Comparison of ENCODE assay signal across 8 cellular contexts in genomic region chr18:53567935-53568574, GRCh38.
DNase-seq lines count a peak whose midpoint lies in the region; ATAC-seq, FAIRE-seq and TF ChIP-seq lines count a peak whose summit lies in the region.

No MANE protein-coding gene starts in this region.

- CTCF ChIA-PET in Panc1 (lab: Charles Lee): no interaction called here

- POLR2A ChIA-PET in Panc1 (lab: Charles Lee): no interaction called here

- FAIRE-seq in pancreas (lab: Jason Lieb, UNC): no peak

- in situ Hi-C loops in Panc1 (cut with HindIII; ENCODE audit: low pct_unique_long_range_greater_than_20kb, low sequenced_read_pairs): no loop called here

- ATAC-seq in HG03442 (IDR thresholded peaks at IDR 0.05; ENCODE audit: unreplicated experiment): peak; percentile 58
- no peak for ATAC-seq in Panc1
- peak in 3 of 4 donors; percentile 29 to 50 (median 43) for ATAC-seq in pancreas
- no peak for ATAC-seq in GM21529 (IDR thresholded peaks at IDR 0.05; ENCODE audit: unreplicated experiment)

- H3K27me3 ChIP-seq in Panc1 (ENCODE audit: control insufficient read depth, insufficient read depth, low read length) (no peaks in the 10 kb centered on the region), pancreas (no peaks in the 10 kb centered on the region)

- peak; percentile 0 for DNase-seq in NCI-H2107 treated with DMSO at 0.1 percent for 48 hours (lab: John Stamatoyannopoulos, UW; ENCODE audit: unreplicated experiment)
- DNase-seq in NCI-H2107 (lab: John Stamatoyannopoulos, UW): no peak
- no peak for DNase-seq in Panc1 (ENCODE audit: low read depth, low spot score)
- DNase-seq in fibroblast of gingiva (ENCODE audit: low read depth): peak; percentile 2
- no peak for DNase-seq in pancreas
- DNase-seq in T-helper 1 cell: no peak

- no peaks in the 10 kb centered on the region for H3K4me1 ChIP-seq in Panc1 (ENCODE audit: control insufficient read depth, insufficient read depth, low read length)
- H3K4me1 ChIP-seq in pancreas: no peaks in the 10 kb centered on the region

- TF ChIP-seq CTCF in Panc1 (IDR thresholded peaks at IDR 0.05) (peak; percentile 49), pancreas (IDR thresholded peaks at IDR 0.05) (peak in 1 of 4 donors; percentile 44)

- 48% methylated on average over 12 of the region's 12 CpGs for WGBS in pancreas, 2 donors

- H3K27ac ChIP-seq in Panc1 (ENCODE audit: low read length) (no peak overlapping the region), pancreas (no peak overlapping the region)

- no TSS peak for BruUV-seq in Panc1 (replicated peaks; lab: Mats Ljungman, UMichigan)

- H3K36me3 ChIP-seq in Panc1 (ENCODE audit: control insufficient read depth, insufficient read depth, low read length) (no peaks in the 10 kb centered on the region), pancreas (no peaks in the 10 kb centered on the region)

- H3K9me3 ChIP-seq in Panc1 (ENCODE audit: control insufficient read depth, insufficient read depth, low read depth, low read length) (no peaks in the 10 kb centered on the region), pancreas (no peaks in the 10 kb centered on the region)

- H3K4me3 ChIP-seq in Panc1 (ENCODE audit: low read depth in 2 of 2, low read length in 2 of 2): no peak overlapping the region
- H3K4me3 ChIP-seq in pancreas: no peak overlapping the region

- intact Hi-C loops in Panc1 (cut with micrococcal nuclease; ENCODE audit: unreplicated experiment) (loop anchor here (2.0 kb wide), 1 partner anchor 551 kb away; no protein-coding TSS in a partner anchor), pancreas (cut with DNase I) (no loop called here)

Comparison
In these comparisons a context has a peak if more than half of its experiments do, and no peak if none do; other contexts are left out.
1. DNase-seq: peak in NCI-H2107 treated with DMSO at 0.1 percent for 48 hours (single experiment) and fibroblast of gingiva (single experiment); none in NCI-H2107 (single experiment), Panc1 (single experiment), pancreas (0 of 6) and T-helper 1 cell (0 of 5).
2. ATAC-seq: peak in HG03442 (single experiment) and pancreas (3 of 4); none in Panc1 (single experiment) and GM21529 (single experiment).